ENCODE assay signal across 8 cellular contexts in the genomic region with DNA sequence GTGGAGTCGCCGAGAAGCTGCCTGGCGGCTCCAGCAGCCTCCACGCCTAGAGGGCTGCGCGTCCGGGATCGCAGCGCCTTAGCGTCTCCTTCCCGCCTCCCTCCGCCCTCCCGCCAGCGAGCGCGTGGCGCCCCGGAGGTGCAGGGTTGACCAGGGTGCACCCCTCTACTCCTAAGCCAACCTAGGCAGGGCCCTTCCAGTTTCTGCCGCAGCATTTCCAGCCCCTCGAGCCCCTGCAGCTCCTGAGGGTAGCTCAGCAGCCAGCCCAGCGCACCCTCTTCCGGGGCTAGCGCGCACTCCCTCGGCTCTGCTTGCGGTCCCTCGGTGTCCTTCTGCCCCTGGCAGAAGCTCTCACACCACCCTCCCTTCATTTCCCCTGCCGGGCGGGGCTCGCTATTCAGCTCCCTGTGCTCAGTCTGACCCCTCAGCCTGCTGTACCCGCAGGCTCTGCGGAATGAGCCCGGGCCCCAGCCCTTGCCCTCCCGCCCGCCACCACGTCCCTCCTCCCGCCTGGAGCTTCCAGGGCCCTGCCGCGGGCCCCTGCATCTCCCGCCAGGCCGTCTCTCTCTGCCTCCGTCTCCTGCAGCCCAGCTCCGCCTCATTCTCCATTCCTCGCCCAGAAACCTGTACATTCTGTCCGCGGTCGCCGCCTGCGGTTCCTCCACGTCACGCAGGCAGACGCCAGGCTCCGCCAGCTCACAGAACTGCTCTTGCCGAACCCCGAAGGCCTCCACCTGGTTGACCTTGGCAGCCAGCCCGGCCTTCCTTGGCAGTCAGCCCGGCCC.
A peak's percentile ranks its signal among the peaks of the same experiment; 100 is the strongest.
DNase-seq lines count a peak whose midpoint lies in the region; FAIRE-seq and TF ChIP-seq lines count a peak whose summit lies in the region.

No MANE protein-coding gene starts in this region.

- 0 to 1% methylated on average over 56 of the region's 57 CpGs for WGBS in lower leg skin, 2 donors

- peak; percentile 18 for DNase-seq in GM12891 (ENCODE audit: insufficient read length, low spot score)
- DNase-seq in NCI-H128 (lab: John Stamatoyannopoulos, UW; ENCODE audit: unreplicated experiment) = peak; percentile 83
- peak; percentile 48 to 60 for DNase-seq in activated CD4-positive, alpha-beta T cell treated with anti-CD3 and anti-CD28 coated beads, Interleukin-2, amount 50 U/mL, for 48 hours
- DNase-seq in lower leg skin (ENCODE audit: low spot score in 2 of 2) = peak; percentile 31 to 93
- DNase-seq in stimulated activated CD4-positive, alpha-beta T cell treated with anti-CD3 and anti-CD28 coated beads, Interleukin-2, amount 100 ng/mL, for 24 hours = peak; percentile 32 to 68
- no peak for DNase-seq in activated gamma-delta T cell (lab: John Stamatoyannopoulos, UW)
- no peak for DNase-seq in NK-92 treated with Interleukin-12 subunit alpha and Interleukin-12 subunit beta, amount 100 ng/mL, for 24 hours (lab: John Stamatoyannopoulos, UW)

- H3K4me3 ChIP-seq in endocrine pancreas (ENCODE audit: control insufficient read depth, insufficient read depth, low read length) (peak overlapping the region; percentile 74), lower leg skin (ENCODE audit: low read depth, poor library complexity, severe bottlenecking) (peak overlapping the region; percentile 15)

- TF ChIP-seq POLR2A in GM12891 (IDR thresholded peaks at IDR 0.05; ENCODE audit: low read depth, low read length) (no peak), lower leg skin (IDR thresholded peaks at IDR 0.05) (no peak)

- H3K9me3 ChIP-seq in endocrine pancreas (ENCODE audit: control insufficient read depth, low read length) = no peaks in the 10 kb centered on the region

- H3K9ac ChIP-seq in endocrine pancreas (ENCODE audit: control insufficient read depth, insufficient read depth, low read length) = peak overlapping the region; percentile 55

- no peak for TF ChIP-seq CTCF in lower leg skin (IDR thresholded peaks at IDR 0.05)

- no peaks in the 10 kb centered on the region for H3K27me3 ChIP-seq in endocrine pancreas (ENCODE audit: control insufficient read depth, insufficient read depth, low read length)

- H3K36me3 ChIP-seq in endocrine pancreas (ENCODE audit: control insufficient read depth, insufficient read depth, low read length) = no peaks in the 10 kb centered on the region

- intact Hi-C loops in lower leg skin (cut with DNase I; ENCODE audit: low total_unique reads) = no loop called here

- FAIRE-seq in GM12891 (lab: Jason Lieb, UNC) = no peak

- H3K4me1 ChIP-seq in endocrine pancreas (ENCODE audit: control insufficient read depth, insufficient read depth, low read length) = no peaks in the 10 kb centered on the region

TF ChIP-seq in GM12891, 5 proteins besides CTCF, POLR2A, EP300 and RAD21:
- TF ChIP-seq PAX5 (IDR thresholded peaks at IDR 0.05; ENCODE audit: insufficient read depth, low read length, severe bottlenecking) (no peak), TAF1 (IDR thresholded peaks at IDR 0.05; ENCODE audit: low read depth, low read length) (no peak), POU2F2 (IDR thresholded peaks at IDR 0.05; ENCODE audit: low read depth, low read length) (no peak), SPI1 (IDR thresholded peaks at IDR 0.05; ENCODE audit: low read depth, low read length) (no peak), POLR2AphosphoS5 (IDR thresholded peaks at IDR 0.05; ENCODE audit: low read depth, low read length) (no peak)
TF ChIP-seq in GM12891: peak in this region for 0.

Comparison
In these comparisons a context has a peak if more than half of its experiments do, and no peak if none do; other contexts are left out.
1. DNase-seq: peak in GM12891 (single experiment), NCI-H128 (single experiment), activated CD4-positive, alpha-beta T cell treated with anti-CD3 and anti-CD28 coated beads, Interleukin-2, amount 50 U/mL, for 48 hours (2 of 2), lower leg skin (2 of 2) and stimulated activated CD4-positive, alpha-beta T cell treated with anti-CD3 and anti-CD28 coated beads, Interleukin-2, amount 100 ng/mL, for 24 hours (2 of 2); none in activated gamma-delta T cell (single experiment) and NK-92 treated with Interleukin-12 subunit alpha and Interleukin-12 subunit beta, amount 100 ng/mL, for 24 hours (single experiment).